Comparison of ENCODE assay signal across 13 cellular contexts in the genomic region with DNA sequence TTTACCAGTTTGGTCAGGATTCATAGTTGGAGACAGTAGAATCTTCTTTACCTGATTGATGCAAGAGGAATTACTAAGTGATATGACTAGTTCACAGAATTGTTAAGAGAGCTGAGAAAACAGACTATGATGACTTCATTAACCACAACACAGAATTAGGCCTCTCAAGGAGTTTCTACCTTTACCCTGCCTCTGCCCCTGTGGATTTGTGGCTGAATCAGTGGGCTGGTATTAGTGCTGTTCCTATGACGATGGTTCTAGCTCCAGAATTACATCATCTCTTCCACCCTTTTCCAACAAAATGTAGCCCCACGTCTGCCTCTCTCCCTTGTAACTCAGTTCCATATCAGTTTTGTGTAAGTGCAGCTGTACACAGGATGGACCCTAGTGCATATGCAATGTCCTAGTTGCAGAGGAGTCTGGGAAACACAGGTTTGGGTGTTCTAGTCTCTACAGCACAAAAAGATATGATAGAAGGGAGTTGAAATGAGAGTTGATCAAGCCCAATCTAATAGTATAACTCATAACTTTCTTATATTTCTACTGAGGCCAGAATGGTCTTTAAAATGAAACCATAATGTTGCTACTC.
A peak's percentile ranks its signal among the peaks of the same experiment; 100 is the strongest.
DNase-seq lines count a peak whose midpoint lies in the region; ATAC-seq, FAIRE-seq and TF ChIP-seq lines count a peak whose summit lies in the region.
"Had no signal": no experiment of that assay in that cellular context is flagged by ENCODE, and none has a peak within 500 bp of the region (broad histone marks: within the 10 kb centered on the region; RNA-seq: fewer than 3 reads in every experiment).

No MANE protein-coding gene starts in this region.

- H3K36me3 Mint-ChIP-seq in activated naive CD8-positive, alpha-beta T cell treated with anti-CD3 and anti-CD28 coated beads for 36 hours: no peaks in the 10 kb centered on the region
- H3K36me3 Mint-ChIP-seq in Caco-2 (ENCODE audit: insufficient read depth, unreplicated experiment): no peaks in the 10 kb centered on the region
- H3K36me3 Mint-ChIP-seq: CD4-positive, CD25-positive, alpha-beta regulatory T cell had no signal

- no peaks in the 10 kb centered on the region; the same call in 1 of the 2 replicates for H3K9me3 ChIP-seq in Caco-2
- H3K9me3 ChIP-seq: esophagus muscularis mucosa had no signal

- no peak for FAIRE-seq in urothelium cell line (lab: Jason Lieb, UNC)

- no peak overlapping the region for H3K4me3 Mint-ChIP-seq in activated naive CD8-positive, alpha-beta T cell treated with anti-CD3 and anti-CD28 coated beads for 36 hours
- H3K4me3 Mint-ChIP-seq in Caco-2 (ENCODE audit: unreplicated experiment): no peak overlapping the region
- H3K4me3 Mint-ChIP-seq: CD4-positive, CD25-positive, alpha-beta regulatory T cell had no signal

- no peak overlapping the region for H3K4me3 ChIP-seq in Caco-2 (ENCODE audit: low read depth, low read length)
- H3K4me3 ChIP-seq: esophagus muscularis mucosa, SK-N-MC had no signal

- no peaks in the 10 kb centered on the region for H3K27me3 ChIP-seq in Caco-2 (replicated peaks; ENCODE audit: control insufficient read depth, insufficient read depth, low read length)
- H3K27me3 ChIP-seq: esophagus muscularis mucosa had no signal

- BruUV-seq in Caco-2 (replicated peaks; lab: Mats Ljungman, UMichigan): no TSS peak

- TF ChIP-seq CTCF in Caco-2 (IDR thresholded peaks at IDR 0.05; ENCODE audit: insufficient read depth in 1 of 2, low read depth in 1 of 2, low read length in 1 of 2, severe bottlenecking in 1 of 2, unreplicated experiment in 1 of 2): no peak

- H3K9me3 Mint-ChIP-seq in activated naive CD8-positive, alpha-beta T cell treated with anti-CD3 and anti-CD28 coated beads for 36 hours: no peaks in the 10 kb centered on the region
- H3K9me3 Mint-ChIP-seq in Caco-2 (ENCODE audit: unreplicated experiment): no peaks in the 10 kb centered on the region

- no peaks in the 10 kb centered on the region for H3K36me3 ChIP-seq in Caco-2 (ENCODE audit: control insufficient read depth, insufficient read depth, low read length)
- H3K36me3 ChIP-seq: esophagus muscularis mucosa had no signal

- H3K27ac Mint-ChIP-seq in activated naive CD8-positive, alpha-beta T cell treated with anti-CD3 and anti-CD28 coated beads for 36 hours: no peak overlapping the region
- H3K27ac Mint-ChIP-seq in Caco-2 (ENCODE audit: unreplicated experiment): no peak overlapping the region

- H3K4me1 ChIP-seq in Caco-2: no peaks in the 10 kb centered on the region

- POLR2A ChIA-PET in Caco-2 (lab: Charles Lee): no interaction called here

- ATAC-seq in HG02938 (IDR thresholded peaks at IDR 0.05; ENCODE audit: unreplicated experiment): peak; percentile 68

- intact Hi-C loops in Caco-2 (cut with micrococcal nuclease; ENCODE audit: unreplicated experiment): no loop called here

- CTCF ChIA-PET in Caco-2 (lab: Charles Lee): no interaction called here

- H3K27me3 Mint-ChIP-seq in activated naive CD8-positive, alpha-beta T cell treated with anti-CD3 and anti-CD28 coated beads for 36 hours: peaks cover 17% of the 10 kb centered on the region
- H3K27me3 Mint-ChIP-seq in Caco-2 (ENCODE audit: insufficient read depth, unreplicated experiment): no peaks in the 10 kb centered on the region

- peak; percentile 5 for DNase-seq in stimulated activated CD4-positive, alpha-beta T cell treated with anti-CD3 and anti-CD28 coated beads, Interleukin-4, amount 100 ng/mL, for 24 hours
- DNase-seq in stimulated activated CD4-positive, alpha-beta T cell treated with anti-CD3 and anti-CD28 coated beads, Interleukin-4, amount 100 ng/mL, for 1 hour: no peak
- DNase-seq in activated naive CD8-positive, alpha-beta T cell treated with anti-CD3 and anti-CD28 coated beads for 36 hours: peak; percentile 42
- DNase-seq in urothelium cell line (ENCODE audit: low spot score) (peak; percentile 58), Caco-2 (no peak), cerebellar nuclear complex (lab: John Stamatoyannopoulos, UW) (no peak), inferior parietal cortex (ENCODE audit: extremely low spot score) (no peak)
- DNase-seq: activated effector memory CD4-positive, alpha-beta T cell treated with Interleukin-2 at 50 U/mL for 16 hours; CD4-positive, CD25-positive, alpha-beta regulatory T cell; MV-4-11 had no signal

- H3K4me1 Mint-ChIP-seq in activated naive CD8-positive, alpha-beta T cell treated with anti-CD3 and anti-CD28 coated beads for 36 hours: peaks cover 8% of the 10 kb centered on the region
- H3K4me1 Mint-ChIP-seq in Caco-2 (ENCODE audit: low read depth, unreplicated experiment): peaks cover 7% of the 10 kb centered on the region
- H3K4me1 Mint-ChIP-seq: CD4-positive, CD25-positive, alpha-beta regulatory T cell had no signal

Comparison
In these comparisons a context has a peak if more than half of its experiments do, and no peak if none do; other contexts are left out.
1. DNase-seq: peak in stimulated activated CD4-positive, alpha-beta T cell treated with anti-CD3 and anti-CD28 coated beads, Interleukin-4, amount 100 ng/mL, for 24 hours (single experiment), activated naive CD8-positive, alpha-beta T cell treated with anti-CD3 and anti-CD28 coated beads for 36 hours (single experiment) and urothelium cell line (single experiment); none in stimulated activated CD4-positive, alpha-beta T cell treated with anti-CD3 and anti-CD28 coated beads, Interleukin-4, amount 100 ng/mL, for 1 hour (single experiment), Caco-2 (0 of 2), cerebellar nuclear complex (0 of 2) and inferior parietal cortex (single experiment).